In genomic region chr6:157647261-157647915, GRCh38 we compare ENCODE assay signal across 15 cellular contexts.
DNase-seq lines count a peak whose midpoint lies in the region; ATAC-seq and TF ChIP-seq lines count a peak whose summit lies in the region.
"Had no signal": no experiment of that assay in that cellular context is flagged by ENCODE, and none has a peak within 500 bp of the region (broad histone marks: within the 10 kb centered on the region; RNA-seq: fewer than 3 reads in every experiment).

No MANE protein-coding gene starts in this region.

- H3K27ac Mint-ChIP-seq in endothelial cell (ENCODE audit: unreplicated experiment) = peak overlapping the region; percentile 94
- H3K27ac Mint-ChIP-seq: activated naive CD4-positive, alpha-beta T cell treated with anti-CD3 and anti-CD28 coated beads, Interleukin-2, amount 50 U/mL, for 24 hours; nephron; T-helper 1 cell treated with Interleukin-12 subunit alpha and Interleukin-12 subunit beta and Interleukin-4 antibody, amounts not matched to agents 30 μg/mL and 1 μg/mL, for 36 hours had no signal

- H4K20me1 ChIP-seq in BLaER1 = no peaks in the 10 kb centered on the region

- H3K36me3 ChIP-seq in BLaER1 = no peaks in the 10 kb centered on the region
- H3K36me3 ChIP-seq: left lung had no signal

- no peaks in the 10 kb centered on the region for H3K27me3 ChIP-seq in BLaER1

- TF ChIP-seq CTCF in endothelial cell (IDR thresholded peaks at IDR 0.05; ENCODE audit: unreplicated experiment) = no peak

- H3K27me3 Mint-ChIP-seq in endothelial cell (ENCODE audit: unreplicated experiment) = peaks cover 20% of the 10 kb centered on the region
- H3K27me3 Mint-ChIP-seq: activated naive CD4-positive, alpha-beta T cell treated with anti-CD3 and anti-CD28 coated beads, Interleukin-2, amount 50 U/mL, for 24 hours had no signal

- H3K27ac ChIP-seq in BLaER1 = peak overlapping the region; percentile 79
- H3K27ac ChIP-seq: left lung had no signal

- H3K4me3 ChIP-seq in BLaER1 = no peak overlapping the region; the same call in 1 of the 2 replicates
- H3K4me3 ChIP-seq: left lung had no signal

- H3K9me3 ChIP-seq in BLaER1 = peaks cover 6% of the 10 kb centered on the region; the same call in 1 of the 2 replicates
- H3K9me3 ChIP-seq: left lung had no signal

- H3K9me3 Mint-ChIP-seq in endothelial cell (ENCODE audit: unreplicated experiment) = no peaks in the 10 kb centered on the region
- H3K9me3 Mint-ChIP-seq: activated naive CD4-positive, alpha-beta T cell treated with anti-CD3 and anti-CD28 coated beads, Interleukin-2, amount 50 U/mL, for 24 hours; nephron; T-helper 1 cell treated with Interleukin-12 subunit alpha and Interleukin-12 subunit beta and Interleukin-4 antibody, amounts not matched to agents 30 μg/mL and 1 μg/mL, for 36 hours had no signal

- peak overlapping the region; percentile 69 for H3K4me2 ChIP-seq in BLaER1

- H3K4me1 ChIP-seq in BLaER1 = peaks cover 83% of the 10 kb centered on the region

- H3K4me1 Mint-ChIP-seq in endothelial cell (ENCODE audit: unreplicated experiment) = peaks cover 43% of the 10 kb centered on the region

- no peak overlapping the region; the same call in 1 of the 2 replicates for H3K9ac ChIP-seq in BLaER1

- H3K36me3 Mint-ChIP-seq in endothelial cell (ENCODE audit: low read depth, unreplicated experiment) = peaks cover 15% of the 10 kb centered on the region
- H3K36me3 Mint-ChIP-seq: activated naive CD4-positive, alpha-beta T cell treated with anti-CD3 and anti-CD28 coated beads, Interleukin-2, amount 50 U/mL, for 24 hours had no signal

- DNase-seq in SKM-1 (lab: John Stamatoyannopoulos, UW; ENCODE audit: unreplicated experiment) = peak; percentile 97
- DNase-seq in endothelial cell (ENCODE audit: low spot score) = no peak
- no peak for DNase-seq in activated effector memory CD4-positive, alpha-beta T cell treated with anti-CD3 and anti-CD28 coated beads, Interleukin-2, amount 50 U/mL, for 16 hours
- no peak for DNase-seq in HT-29 (ENCODE audit: low spot score)
- DNase-seq: DMS79, head of caudate nucleus, left lung had no signal

- H3K4me3 Mint-ChIP-seq in endothelial cell (ENCODE audit: unreplicated experiment) = peak overlapping the region; percentile 48
- H3K4me3 Mint-ChIP-seq: activated naive CD4-positive, alpha-beta T cell treated with anti-CD3 and anti-CD28 coated beads, Interleukin-2, amount 50 U/mL, for 24 hours; nephron; T-helper 1 cell treated with Interleukin-12 subunit alpha and Interleukin-12 subunit beta and Interleukin-4 antibody, amounts not matched to agents 30 μg/mL and 1 μg/mL, for 36 hours had no signal

- ATAC-seq in HG02610 (IDR thresholded peaks at IDR 0.05; ENCODE audit: unreplicated experiment) (peak; percentile 60), GM19397 (IDR thresholded peaks at IDR 0.05; ENCODE audit: unreplicated experiment) (no peak), HG03342 (IDR thresholded peaks at IDR 0.05; ENCODE audit: unreplicated experiment) (no peak)
- ATAC-seq: left lung, Panc1 had no signal
